Comparison of ENCODE assay signal across 8 cellular contexts in the genomic region with DNA sequence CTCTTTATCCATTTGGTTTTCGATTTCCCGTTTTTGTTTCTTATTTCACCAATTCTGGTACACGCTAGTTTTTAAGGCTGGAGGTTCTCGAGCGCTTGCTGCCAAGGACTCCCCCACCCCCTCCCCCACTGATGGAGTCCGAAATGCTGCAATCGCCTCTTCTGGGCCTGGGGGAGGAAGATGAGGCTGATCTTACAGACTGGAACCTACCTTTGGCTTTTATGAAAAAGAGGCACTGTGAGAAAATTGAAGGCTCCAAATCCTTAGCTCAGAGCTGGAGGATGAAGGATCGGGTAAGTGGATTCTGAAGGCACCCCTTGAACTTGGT. TPM values are rescaled to one million over a fixed set of nuclear protein-coding genes. Genes with fewer than 3 reads are reported as not detected.
DNase-seq lines count a peak whose midpoint lies in the region; ATAC-seq and TF ChIP-seq lines count a peak whose summit lies in the region.

No MANE protein-coding gene starts in this region.

- peak overlapping the region; percentile 71; the same call in 1 of the 2 replicates for H2AFZ ChIP-seq in MM.1S (ENCODE audit: low read length)

- CTCF ChIA-PET in CD4-positive, alpha-beta T cell (lab: Charles Lee): interaction anchor here (1.8 kb wide), 1 partner anchor 118 kb away, joined by 5 read pairs; no protein-coding TSS in a partner anchor

- peaks cover 42% of the 10 kb centered on the region for H3K4me1 Mint-ChIP-seq in CD4-positive, alpha-beta T cell (ENCODE audit: low read depth)
- peaks cover 28% of the 10 kb centered on the region for H3K4me1 Mint-ChIP-seq in nephron

- H3K79me2 ChIP-seq in MM.1S (ENCODE audit: low read length): peaks cover 57% of the 10 kb centered on the region

- H3K9me3 ChIP-seq in CD4-positive, alpha-beta T cell (ENCODE audit: control insufficient read depth, low read length): no peaks in the 10 kb centered on the region
- no peaks in the 10 kb centered on the region for H3K9me3 ChIP-seq in MM.1S (replicated peaks; ENCODE audit: insufficient read depth, low read length)

- peaks cover 17% of the 10 kb centered on the region for H3K36me3 Mint-ChIP-seq in CD4-positive, alpha-beta T cell (ENCODE audit: low read depth)
- no peaks in the 10 kb centered on the region for H3K36me3 Mint-ChIP-seq in nephron (ENCODE audit: low read depth)

- no peak for DNase-seq in CD4-positive, alpha-beta T cell
- no peak for DNase-seq in MM.1S
- peak; percentile 20 for DNase-seq in dermis blood vessel endothelial cell
- DNase-seq in NCI-H1105 treated with DMSO at 0.1 percent for 48 hours (lab: John Stamatoyannopoulos, UW): no peak
- no peak for DNase-seq in retina
- no peak for DNase-seq in NCI-H446 (lab: John Stamatoyannopoulos, UW)

- POLR2A ChIA-PET in CD4-positive, alpha-beta T cell (lab: Charles Lee): interaction anchor here (2.1 kb wide), 1 partner anchor 91 kb away, joined by 10 read pairs; no protein-coding TSS in a partner anchor

- H3K4me2 ChIP-seq in MM.1S (ENCODE audit: low read depth, low read length): peak overlapping the region; percentile 96

- no peak for TF ChIP-seq CTCF in CD4-positive, alpha-beta T cell (IDR thresholded peaks at IDR 0.05)
- TF ChIP-seq CTCF in MM.1S (IDR thresholded peaks at IDR 0.05; ENCODE audit: low read length) (no peak), nephron (IDR thresholded peaks at IDR 0.05; ENCODE audit: unreplicated experiment in 3 of 3) (no peak)

- no peaks in the 10 kb centered on the region for H4K20me1 ChIP-seq in MM.1S (ENCODE audit: insufficient read depth, low read length)

- no peaks in the 10 kb centered on the region for H3K27me3 ChIP-seq in CD4-positive, alpha-beta T cell (ENCODE audit: control insufficient read depth, insufficient read depth, low read length)
- peaks cover 31% of the 10 kb centered on the region for H3K27me3 ChIP-seq in MM.1S (replicated peaks; ENCODE audit: insufficient read depth, low read length)

- H3K4me3 ChIP-seq in MM.1S (ENCODE audit: low read length): peak overlapping the region; percentile 94

- H3F3A ChIP-seq in MM.1S (ENCODE audit: insufficient read depth, low read length): no peaks in the 10 kb centered on the region

- peaks cover 8% of the 10 kb centered on the region for H3K27me3 Mint-ChIP-seq in CD4-positive, alpha-beta T cell
- no peaks in the 10 kb centered on the region for H3K27me3 Mint-ChIP-seq in nephron (ENCODE audit: low read depth)

- peak overlapping the region; percentile 92 for H3K4me3 Mint-ChIP-seq in CD4-positive, alpha-beta T cell
- peak overlapping the region; percentile 88 to 95 (median 94) for H3K4me3 Mint-ChIP-seq in nephron

- no peaks in the 10 kb centered on the region for H3K9me2 ChIP-seq in MM.1S (replicated peaks; ENCODE audit: insufficient read depth, low read length)

- H3K9ac ChIP-seq in MM.1S (ENCODE audit: low read length): peak overlapping the region; percentile 96

- ATAC-seq in CD4-positive, alpha-beta T cell (ENCODE audit: poor library complexity): no peak
- ATAC-seq in HG03354 (IDR thresholded peaks at IDR 0.05; ENCODE audit: poor library complexity, severe bottlenecking, unreplicated experiment): no peak

- peak overlapping the region; percentile 83 for H3K27ac Mint-ChIP-seq in CD4-positive, alpha-beta T cell
- H3K27ac Mint-ChIP-seq in nephron: peak overlapping the region; percentile 79 to 93 (median 84)

- intact Hi-C loops in CD4-positive, alpha-beta T cell (cut with DNase I, micrococcal nuclease): loop anchor here in 1 of 2 experiments (10.0 kb wide), 1 partner anchor 441 kb away; the partner anchor contains the start of gene GAA

- H3K4me1 ChIP-seq in MM.1S (ENCODE audit: low read length): peaks cover 10% of the 10 kb centered on the region

- no peaks in the 10 kb centered on the region for H3K9me3 Mint-ChIP-seq in CD4-positive, alpha-beta T cell
- H3K9me3 Mint-ChIP-seq in nephron: no peaks in the 10 kb centered on the region

- no peaks in the 10 kb centered on the region for H3K36me3 ChIP-seq in MM.1S (replicated peaks; ENCODE audit: insufficient read depth, low read length)

- H3K27ac ChIP-seq in CD4-positive, alpha-beta T cell (ENCODE audit: low read depth, low read length): no peak overlapping the region
- H3K27ac ChIP-seq in MM.1S (ENCODE audit: low read length): peak overlapping the region; percentile 40; the same call in 1 of the 2 replicates

RNA-seq across cellular contexts. Expression of gene RPTOR, which starts 0.8 kb away (rescaled TPM):
- 10 to 100 TPM; 45.0 to 47.1 TPM for total RNA-seq in CD4-positive, alpha-beta T cell
- total RNA-seq in dermis blood vessel endothelial cell: 21.8 and 35.0 TPM in 2 replicates
